Comparison of ENCODE assay signal across 14 cellular contexts in the genomic region with DNA sequence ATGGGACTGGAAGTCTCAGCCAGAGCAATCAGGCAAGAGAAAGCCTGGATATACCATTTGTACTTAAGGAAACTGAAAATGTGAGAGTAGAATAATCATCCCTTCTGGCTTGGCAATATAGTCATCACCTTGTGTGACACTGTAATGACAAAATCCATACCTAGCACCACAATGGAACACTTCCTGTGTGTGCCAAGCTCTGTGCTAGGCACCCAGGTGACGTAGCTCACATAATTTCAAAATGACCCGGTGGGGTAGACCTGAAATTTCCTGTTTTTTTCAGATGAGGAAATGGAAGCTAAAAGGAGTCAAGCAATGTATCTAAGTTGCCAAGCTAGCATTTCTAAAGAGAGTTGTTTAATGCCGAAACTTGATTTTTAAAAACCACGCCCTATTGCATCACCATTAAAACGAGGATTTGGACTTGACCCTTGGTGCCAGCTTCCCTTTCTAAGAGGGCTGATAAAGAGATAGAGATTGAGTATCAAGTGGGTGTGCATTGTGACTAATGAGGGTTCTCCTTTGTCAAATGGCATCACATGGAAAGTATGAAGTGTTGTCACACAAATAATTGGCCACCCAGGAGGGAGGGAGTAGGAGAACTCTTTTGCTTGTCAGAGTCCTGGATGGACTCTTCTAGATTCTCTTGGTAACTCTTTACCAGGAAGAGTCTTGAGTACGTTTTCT.
DNase-seq lines count a peak whose midpoint lies in the region; FAIRE-seq and TF ChIP-seq lines count a peak whose summit lies in the region.
"Had no signal": no experiment of that assay in that cellular context is flagged by ENCODE, and none has a peak within 500 bp of the region (broad histone marks: within the 10 kb centered on the region; RNA-seq: fewer than 3 reads in every experiment).

No MANE protein-coding gene starts in this region.

- peak overlapping the region in 2 of 11 experiments; percentile 64 to 75; a peak in 3 of 22 replicates for H3K9ac ChIP-seq in BLaER1 treated with 17β-estradiol and CSF1 and Interleukin-3, amounts not matched to agents 10 nM and 100 nM
- peak overlapping the region; percentile 67 for H3K9ac ChIP-seq in SK-N-MC (ENCODE audit: insufficient read length)

- 0 out of 20 replicates have a peak overlapping the region, but pooled peaks of 1 of the 10 experiments have one; percentile 35 for H3K4me3 ChIP-seq in BLaER1 treated with 17β-estradiol and CSF1 and Interleukin-3, amounts not matched to agents 10 nM and 100 nM
- H3K4me3 ChIP-seq in SK-N-MC = peak overlapping the region; percentile 71
- no peak overlapping the region for H3K4me3 ChIP-seq in sigmoid colon
- no peak overlapping the region for H3K4me3 ChIP-seq in SJCRH30
- H3K4me3 ChIP-seq in small intestine (ENCODE audit: low read depth in 1 of 2, low read length in 2 of 2) = no peak overlapping the region
- H3K4me3 ChIP-seq: PC-9 had no signal

- WGBS in sigmoid colon, 2 donors = 77% methylated on average over 6 of the region's 6 CpGs
- WGBS in small intestine, 3 donors = 62 to 75% (median 62%) methylated on average over 6 of the region's 6 CpGs

- H3K4me2 ChIP-seq in BLaER1 treated with 17β-estradiol and CSF1 and Interleukin-3, amounts not matched to agents 10 nM and 100 nM = peak overlapping the region in 9 of 11 experiments; percentile 40 to 86 (median 64); a peak in 15 of 22 replicates
- H3K4me2 ChIP-seq: PC-9 had no signal

- no peak for TF ChIP-seq POLR2A in sigmoid colon (IDR thresholded peaks at IDR 0.05)

- no peak for TF ChIP-seq EP300 in sigmoid colon (IDR thresholded peaks at IDR 0.05)

- H4K20me1 ChIP-seq in BLaER1 treated with 17β-estradiol and CSF1 and Interleukin-3, amounts not matched to agents 10 nM and 100 nM = no peaks in the 10 kb centered on the region

- peak overlapping the region in 4 of 11 experiments; percentile 55 to 86 (median 74); a peak in 8 of 22 replicates for H3K27ac ChIP-seq in BLaER1 treated with 17β-estradiol and CSF1 and Interleukin-3, amounts not matched to agents 10 nM and 100 nM
- H3K27ac ChIP-seq in SK-N-MC = peak overlapping the region; percentile 99
- H3K27ac ChIP-seq in sigmoid colon = peak overlapping the region; percentile 48 to 76 (median 64)
- no peak overlapping the region for H3K27ac ChIP-seq in SJCRH30
- peak overlapping the region in 1 of 2 donors; percentile 66 for H3K27ac ChIP-seq in small intestine (ENCODE audit: low read depth in 1 of 2, low read length in 1 of 2)
- H3K27ac ChIP-seq: HL-60, PC-9 had no signal

- no peaks in the 10 kb centered on the region for H3K36me3 ChIP-seq in BLaER1 treated with 17β-estradiol and CSF1 and Interleukin-3, amounts not matched to agents 10 nM and 100 nM
- no peaks in the 10 kb centered on the region for H3K36me3 ChIP-seq in SK-N-MC (ENCODE audit: insufficient read depth, low read length)
- H3K36me3 ChIP-seq in sigmoid colon = no peaks in the 10 kb centered on the region
- H3K36me3 ChIP-seq in SJCRH30 = no peaks in the 10 kb centered on the region
- H3K36me3 ChIP-seq in small intestine (ENCODE audit: control insufficient read depth in 2 of 2, insufficient read depth in 2 of 2, low read length in 2 of 2) = no peaks in the 10 kb centered on the region

- FAIRE-seq in small intestine (lab: Jason Lieb, UNC) = no peak

- TF ChIP-seq CTCF in sigmoid colon (IDR thresholded peaks at IDR 0.05) = no peak

- DNase-seq in SK-N-MC (ENCODE audit: low read depth, low spot score) = no peak
- DNase-seq in foreskin melanocyte = peak; percentile 1
- no peak for DNase-seq in sigmoid colon
- DNase-seq in activated naive CD4-positive, alpha-beta T cell (lab: John Stamatoyannopoulos, UW) = no peak
- no peak for DNase-seq in globus pallidus (ENCODE audit: low spot score)
- no peak for DNase-seq in SJCRH30
- DNase-seq in small intestine = no peak
- DNase-seq: activated B cell treated with CpG ODN at 0.5 μM for 24 hours; activated effector memory CD4-positive, alpha-beta T cell treated with Interleukin-2 at 50 U/mL for 16 hours; CD4-positive, CD25-positive, alpha-beta regulatory T cell; NCI-H1436 treated with DMSO at 0.1 percent for 48 hours; PC-9 had no signal

- peaks cover 10 to 28% (median 12%) of the 10 kb centered on the region in 10 experiments; a peak in 19 of 20 replicates for H3K4me1 ChIP-seq in BLaER1 treated with 17β-estradiol and CSF1 and Interleukin-3, amounts not matched to agents 10 nM and 100 nM
- H3K4me1 ChIP-seq in sigmoid colon (peaks cover 0 to 14% (median 3%) of the 10 kb centered on the region in 4 donors), SJCRH30 (no peaks in the 10 kb centered on the region), small intestine (ENCODE audit: control insufficient read depth in 2 of 2, insufficient read depth in 1 of 2, low read depth in 1 of 2, low read length in 1 of 2) (no peaks in the 10 kb centered on the region)

- intact Hi-C loops in sigmoid colon (cut with DNase I) = no loop called here

- H3K9me3 ChIP-seq in BLaER1 treated with 17β-estradiol and CSF1 and Interleukin-3, amounts not matched to agents 10 nM and 100 nM (replicated peaks in 1 of 11) = peaks cover 3 to 19% (median 7%) of the 10 kb centered on the region in 11 experiments; a peak in 10 of 22 replicates
- H3K9me3 ChIP-seq in SK-N-MC (ENCODE audit: low read depth, low read length) (no peaks in the 10 kb centered on the region), sigmoid colon (peaks cover 0 to 2% (median 0%) of the 10 kb centered on the region in 4 donors), SJCRH30 (replicated peaks) (no peaks in the 10 kb centered on the region), small intestine (ENCODE audit: control insufficient read depth, low read depth) (no peaks in the 10 kb centered on the region)

- no peaks in the 10 kb centered on the region for H3K27me3 ChIP-seq in BLaER1 treated with 17β-estradiol and CSF1 and Interleukin-3, amounts not matched to agents 10 nM and 100 nM
- H3K27me3 ChIP-seq in sigmoid colon (no peaks in the 10 kb centered on the region), SJCRH30 (no peaks in the 10 kb centered on the region), small intestine (ENCODE audit: control insufficient read depth in 2 of 2, insufficient read depth in 2 of 2, low read length in 2 of 2) (no peaks in the 10 kb centered on the region)
